6 cellular contexts compared by ENCODE assay signal in genomic region chr20:39641423-39641822, GRCh38.
"Had no signal": no experiment of that assay in that cellular context is flagged by ENCODE, and none has a peak within 500 bp of the region (broad histone marks: within the 10 kb centered on the region; RNA-seq: fewer than 3 reads in every experiment).

No MANE protein-coding gene starts in this region.

- H3K4me2 ChIP-seq: KMS-11 had no signal

- H3K4me3 ChIP-seq: K562 had no signal

- DNase-seq: IMR-90, KBM-7, KG1 had no signal

- H3K27ac ChIP-seq: HL-60, KMS-11 had no signal

- ATAC-seq: K562 had no signal

- H3K9ac ChIP-seq: KMS-11 had no signal

- FAIRE-seq: K562 had no signal
